1 cellular context compared by ENCODE assay signal in the genomic region with DNA sequence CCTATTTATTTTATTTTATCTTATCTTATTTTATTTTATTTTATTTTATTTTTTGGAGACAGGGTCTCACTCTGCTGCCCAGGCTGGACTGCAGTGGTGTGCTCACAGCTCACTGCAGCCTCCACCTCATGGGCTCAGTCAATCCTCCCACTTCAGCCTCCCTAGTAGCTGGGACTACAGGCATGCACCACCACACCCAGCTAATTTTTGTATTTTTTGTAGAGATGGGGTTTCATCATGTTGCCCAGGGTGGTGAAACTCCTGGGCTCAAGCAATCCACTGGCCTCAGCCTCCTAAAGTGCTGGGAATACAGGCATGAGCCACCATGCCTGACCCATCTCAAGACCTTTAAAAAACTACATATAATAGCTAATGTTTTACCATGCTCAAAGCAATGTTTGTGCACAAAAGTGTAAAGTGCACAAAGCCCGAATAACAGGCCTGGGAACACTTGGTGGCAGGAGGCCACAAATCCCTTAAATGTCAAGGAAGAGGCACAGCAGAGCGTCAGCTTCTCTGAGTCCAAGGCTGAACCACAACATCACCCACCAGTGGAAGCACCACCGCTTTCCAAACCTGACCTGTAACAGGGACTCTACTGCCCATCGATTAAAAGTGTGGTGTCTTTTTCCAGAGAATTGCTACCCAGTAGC.
TF ChIP-seq lines count a peak whose summit lies in the region.

No MANE protein-coding gene starts in this region.

TF ChIP-seq in HepG2, 621 proteins besides CTCF, POLR2A, EP300 and RAD21 (continued from another document and continues in another):
- TF ChIP-seq, protein P1, sequence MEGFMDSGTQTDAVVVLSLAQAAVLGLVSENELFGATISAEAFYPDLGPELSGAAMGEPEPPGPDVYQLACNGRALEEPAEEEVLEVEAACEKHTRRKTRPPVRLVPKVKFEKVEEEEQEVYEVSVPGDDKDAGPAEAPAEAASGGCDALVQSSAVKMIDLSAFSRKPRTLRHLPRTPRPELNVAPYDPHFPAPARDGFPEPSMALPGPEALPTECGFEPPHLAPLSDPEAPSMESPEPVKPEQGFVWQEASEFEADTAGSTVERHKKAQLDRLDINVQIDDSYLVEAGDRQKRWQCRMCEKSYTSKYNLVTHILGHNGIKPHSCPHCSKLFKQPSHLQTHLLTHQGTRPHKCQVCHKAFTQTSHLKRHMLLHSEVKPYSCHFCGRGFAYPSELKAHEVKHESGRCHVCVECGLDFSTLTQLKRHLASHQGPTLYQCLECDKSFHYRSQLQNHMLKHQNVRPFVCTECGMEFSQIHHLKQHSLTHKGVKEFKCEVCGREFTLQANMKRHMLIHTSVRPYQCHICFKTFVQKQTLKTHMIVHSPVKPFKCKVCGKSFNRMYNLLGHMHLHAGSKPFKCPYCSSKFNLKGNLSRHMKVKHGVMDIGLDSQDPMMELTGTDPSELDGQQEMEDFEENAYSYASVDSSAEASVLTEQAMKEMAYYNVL (CRISPR knock-in tag; IDR thresholded peaks at IDR 0.05; ENCODE audit: borderline replicate concordance) = no peak
- TF ChIP-seq ZNF138 (CRISPR knock-in tag; IDR thresholded peaks at IDR 0.05; ENCODE audit: low read depth) (no peak), ZNF549 (CRISPR knock-in tag; IDR thresholded peaks at IDR 0.05) (no peak), SOX6 (IDR thresholded peaks at IDR 0.05) (no peak), SOX6 (CRISPR knock-in tag; IDR thresholded peaks at IDR 0.05) (peak; percentile 25; the same call in 1 of the 2 replicates), MYNN (CRISPR knock-in tag; IDR thresholded peaks at IDR 0.05; ENCODE audit: low read depth) (no peak), BRD4 (CRISPR knock-in tag; IDR thresholded peaks at IDR 0.05) (no peak), CREM (IDR thresholded peaks at IDR 0.05) (no peak), CREM (CRISPR knock-in tag; IDR thresholded peaks at IDR 0.05) (no peak), ZNF530 (CRISPR knock-in tag; IDR thresholded peaks at IDR 0.05; ENCODE audit: low read depth) (no peak), CBFB (CRISPR knock-in tag; IDR thresholded peaks at IDR 0.05) (no peak), HHEX (CRISPR knock-in tag; IDR thresholded peaks at IDR 0.05) (no peak), ZNF367 (CRISPR knock-in tag; IDR thresholded peaks at IDR 0.05; ENCODE audit: borderline replicate concordance) (peak; percentile 57; the same call in 1 of the 2 replicates), CHD4 (IDR thresholded peaks at IDR 0.05; ENCODE audit: borderline replicate concordance, low read length) (no peak), ZNF792 (CRISPR knock-in tag; IDR thresholded peaks at IDR 0.05) (no peak), ZNF678 (CRISPR knock-in tag; IDR thresholded peaks at IDR 0.05) (no peak), HNRNPK (IDR thresholded peaks at IDR 0.05; ENCODE audit: low read depth, low read length, poor library complexity, severe bottlenecking) (no peak), TP53 (CRISPR knock-in tag; conservative IDR thresholded peaks at IDR 0.05) (no peak), ZBTB38 (CRISPR knock-in tag; IDR thresholded peaks at IDR 0.05) (no peak), ZNF143 (CRISPR knock-in tag; IDR thresholded peaks at IDR 0.05) (no peak), NR2F1 (CRISPR knock-in tag; IDR thresholded peaks at IDR 0.05) (no peak), NFYC (CRISPR knock-in tag; IDR thresholded peaks at IDR 0.05) (no peak), ZNF331 (CRISPR knock-in tag; IDR thresholded peaks at IDR 0.05) (peak; percentile 42; the same call in 1 of the 2 replicates), RFXAP (CRISPR knock-in tag; IDR thresholded peaks at IDR 0.05; ENCODE audit: borderline replicate concordance) (no peak), SSRP1 (CRISPR knock-in tag; IDR thresholded peaks at IDR 0.05) (no peak), TOPORS (CRISPR knock-in tag; IDR thresholded peaks at IDR 0.05) (0 out of 2 replicates have a peak, but pooled peaks have one; percentile 55), ZNF816 (CRISPR knock-in tag; IDR thresholded peaks at IDR 0.05; ENCODE audit: borderline replicate concordance) (no peak), ZSCAN9 (CRISPR knock-in tag; IDR thresholded peaks at IDR 0.05; ENCODE audit: borderline replicate concordance) (no peak), SRF (IDR thresholded peaks at IDR 0.05; ENCODE audit: low read depth, low read length) (no peak), MAZ (IDR thresholded peaks at IDR 0.05; ENCODE audit: borderline replicate concordance, low read depth, low read length) (no peak), MAZ (CRISPR knock-in tag; IDR thresholded peaks at IDR 0.05; ENCODE audit: low read depth) (no peak), ZNF572 (CRISPR knock-in tag; IDR thresholded peaks at IDR 0.05) (no peak), GTF3A (CRISPR knock-in tag; conservative IDR thresholded peaks at IDR 0.05) (no peak), PRPF4 (IDR thresholded peaks at IDR 0.05; ENCODE audit: low read depth, low read length, poor library complexity, severe bottlenecking) (no peak), SNAPC5 (CRISPR knock-in tag; IDR thresholded peaks at IDR 0.05; ENCODE audit: borderline replicate concordance) (peak; percentile 58; the same call in 1 of the 2 replicates), ATRX (CRISPR knock-in tag; IDR thresholded peaks at IDR 0.05; ENCODE audit: borderline replicate concordance) (no peak), ZSCAN30 (CRISPR knock-in tag; IDR thresholded peaks at IDR 0.05) (no peak), SIN3B (IDR thresholded peaks at IDR 0.05; ENCODE audit: low read length) (no peak), MATR3 (CRISPR knock-in tag; IDR thresholded peaks at IDR 0.05) (no peak), ZNF841 (CRISPR knock-in tag; IDR thresholded peaks at IDR 0.05; ENCODE audit: borderline replicate concordance) (no peak), KDM6A (CRISPR knock-in tag; IDR thresholded peaks at IDR 0.05; ENCODE audit: low read depth) (peak; percentile 78), MIXL1 (CRISPR knock-in tag; IDR thresholded peaks at IDR 0.05) (0 out of 2 replicates have a peak, but pooled peaks have one; percentile 33), ZXDC (CRISPR knock-in tag; IDR thresholded peaks at IDR 0.05) (0 out of 2 replicates have a peak, but pooled peaks have one; percentile 47), SP2 (CRISPR knock-in tag; IDR thresholded peaks at IDR 0.05) (no peak), KDM4B (CRISPR knock-in tag; IDR thresholded peaks at IDR 0.05) (no peak), NR2C2 (CRISPR knock-in tag; IDR thresholded peaks at IDR 0.05; ENCODE audit: borderline replicate concordance) (no peak)
- TF ChIP-seq, protein P2, sequence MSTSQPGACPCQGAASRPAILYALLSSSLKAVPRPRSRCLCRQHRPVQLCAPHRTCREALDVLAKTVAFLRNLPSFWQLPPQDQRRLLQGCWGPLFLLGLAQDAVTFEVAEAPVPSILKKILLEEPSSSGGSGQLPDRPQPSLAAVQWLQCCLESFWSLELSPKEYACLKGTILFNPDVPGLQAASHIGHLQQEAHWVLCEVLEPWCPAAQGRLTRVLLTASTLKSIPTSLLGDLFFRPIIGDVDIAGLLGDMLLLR (CRISPR knock-in tag; IDR thresholded peaks at IDR 0.05) = no peak
- TF ChIP-seq, protein P3, sequence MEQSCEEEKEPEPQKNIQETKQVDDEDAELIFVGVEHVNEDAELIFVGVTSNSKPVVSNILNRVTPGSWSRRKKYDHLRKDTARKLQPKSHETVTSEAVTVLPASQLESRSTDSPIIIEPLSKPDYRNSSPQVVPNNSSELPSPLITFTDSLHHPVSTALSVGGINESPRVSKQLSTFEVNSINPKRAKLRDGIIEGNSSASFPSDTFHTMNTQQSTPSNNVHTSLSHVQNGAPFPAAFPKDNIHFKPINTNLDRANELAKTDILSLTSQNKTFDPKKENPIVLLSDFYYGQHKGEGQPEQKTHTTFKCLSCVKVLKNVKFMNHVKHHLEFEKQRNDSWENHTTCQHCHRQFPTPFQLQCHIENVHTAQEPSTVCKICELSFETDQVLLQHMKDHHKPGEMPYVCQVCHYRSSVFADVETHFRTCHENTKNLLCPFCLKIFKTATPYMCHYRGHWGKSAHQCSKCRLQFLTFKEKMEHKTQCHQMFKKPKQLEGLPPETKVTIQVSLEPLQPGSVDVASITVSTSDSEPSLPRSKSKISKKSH (CRISPR knock-in tag; IDR thresholded peaks at IDR 0.05; ENCODE audit: borderline replicate concordance) = no peak
- TF ChIP-seq, protein P4, sequence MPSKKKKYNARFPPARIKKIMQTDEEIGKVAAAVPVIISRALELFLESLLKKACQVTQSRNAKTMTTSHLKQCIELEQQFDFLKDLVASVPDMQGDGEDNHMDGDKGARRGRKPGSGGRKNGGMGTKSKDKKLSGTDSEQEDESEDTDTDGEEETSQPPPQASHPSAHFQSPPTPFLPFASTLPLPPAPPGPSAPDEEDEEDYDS (CRISPR knock-in tag; IDR thresholded peaks at IDR 0.05) = peak; percentile 46; the same call in 1 of the 2 replicates
- TF ChIP-seq, protein P5, sequence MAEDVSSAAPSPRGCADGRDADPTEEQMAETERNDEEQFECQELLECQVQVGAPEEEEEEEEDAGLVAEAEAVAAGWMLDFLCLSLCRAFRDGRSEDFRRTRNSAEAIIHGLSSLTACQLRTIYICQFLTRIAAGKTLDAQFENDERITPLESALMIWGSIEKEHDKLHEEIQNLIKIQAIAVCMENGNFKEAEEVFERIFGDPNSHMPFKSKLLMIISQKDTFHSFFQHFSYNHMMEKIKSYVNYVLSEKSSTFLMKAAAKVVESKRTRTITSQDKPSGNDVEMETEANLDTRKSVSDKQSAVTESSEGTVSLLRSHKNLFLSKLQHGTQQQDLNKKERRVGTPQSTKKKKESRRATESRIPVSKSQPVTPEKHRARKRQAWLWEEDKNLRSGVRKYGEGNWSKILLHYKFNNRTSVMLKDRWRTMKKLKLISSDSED (CRISPR knock-in tag; IDR thresholded peaks at IDR 0.05) = no peak
- TF ChIP-seq, protein P6, sequence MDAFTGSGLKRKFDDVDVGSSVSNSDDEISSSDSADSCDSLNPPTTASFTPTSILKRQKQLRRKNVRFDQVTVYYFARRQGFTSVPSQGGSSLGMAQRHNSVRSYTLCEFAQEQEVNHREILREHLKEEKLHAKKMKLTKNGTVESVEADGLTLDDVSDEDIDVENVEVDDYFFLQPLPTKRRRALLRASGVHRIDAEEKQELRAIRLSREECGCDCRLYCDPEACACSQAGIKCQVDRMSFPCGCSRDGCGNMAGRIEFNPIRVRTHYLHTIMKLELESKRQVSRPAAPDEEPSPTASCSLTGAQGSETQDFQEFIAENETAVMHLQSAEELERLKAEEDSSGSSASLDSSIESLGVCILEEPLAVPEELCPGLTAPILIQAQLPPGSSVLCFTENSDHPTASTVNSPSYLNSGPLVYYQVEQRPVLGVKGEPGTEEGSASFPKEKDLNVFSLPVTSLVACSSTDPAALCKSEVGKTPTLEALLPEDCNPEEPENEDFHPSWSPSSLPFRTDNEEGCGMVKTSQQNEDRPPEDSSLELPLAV (CRISPR knock-in tag; conservative IDR thresholded peaks at IDR 0.05; ENCODE audit: low read depth) = no peak
- TF ChIP-seq, protein P7, sequence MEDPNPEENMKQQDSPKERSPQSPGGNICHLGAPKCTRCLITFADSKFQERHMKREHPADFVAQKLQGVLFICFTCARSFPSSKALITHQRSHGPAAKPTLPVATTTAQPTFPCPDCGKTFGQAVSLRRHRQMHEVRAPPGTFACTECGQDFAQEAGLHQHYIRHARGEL (CRISPR knock-in tag; IDR thresholded peaks at IDR 0.05) = no peak
- TF ChIP-seq, protein P8, sequence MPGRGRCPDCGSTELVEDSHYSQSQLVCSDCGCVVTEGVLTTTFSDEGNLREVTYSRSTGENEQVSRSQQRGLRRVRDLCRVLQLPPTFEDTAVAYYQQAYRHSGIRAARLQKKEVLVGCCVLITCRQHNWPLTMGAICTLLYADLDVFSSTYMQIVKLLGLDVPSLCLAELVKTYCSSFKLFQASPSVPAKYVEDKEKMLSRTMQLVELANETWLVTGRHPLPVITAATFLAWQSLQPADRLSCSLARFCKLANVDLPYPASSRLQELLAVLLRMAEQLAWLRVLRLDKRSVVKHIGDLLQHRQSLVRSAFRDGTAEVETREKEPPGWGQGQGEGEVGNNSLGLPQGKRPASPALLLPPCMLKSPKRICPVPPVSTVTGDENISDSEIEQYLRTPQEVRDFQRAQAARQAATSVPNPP (CRISPR knock-in tag; IDR thresholded peaks at IDR 0.05) = 0 out of 2 replicates have a peak, but pooled peaks have one; percentile 41
